In genomic region chr16:86391987-86392386, GRCh38 we compare ENCODE assay signal across 22 cellular contexts.
DNase-seq lines count a peak whose midpoint lies in the region; ATAC-seq and TF ChIP-seq lines count a peak whose summit lies in the region.
"Had no signal": no experiment of that assay in that cellular context is flagged by ENCODE, and none has a peak within 500 bp of the region (broad histone marks: within the 10 kb centered on the region; RNA-seq: fewer than 3 reads in every experiment).

No MANE protein-coding gene starts in this region.

- ATAC-seq in GM21381 (IDR thresholded peaks at IDR 0.05; ENCODE audit: unreplicated experiment) (no peak), GM23338 (no peak)
- ATAC-seq: A549 had no signal

- TF ChIP-seq CTCF in GM23338 (conservative IDR thresholded peaks at IDR 0.05; ENCODE audit: low read depth in 2 of 2): no peak

- no peaks in the 10 kb centered on the region; the same call in 2 of the 3 replicates for H3K9me3 Mint-ChIP-seq in GM23338

- H3K4me1 ChIP-seq in GM23338 (ENCODE audit: insufficient read depth): peaks cover 10% of the 10 kb centered on the region; the same call in 1 of the 2 replicates
- H3K4me1 ChIP-seq: adrenal gland had no signal

- H3K9me2 ChIP-seq in GM23338 (ENCODE audit: insufficient read depth): peaks cover 6% of the 10 kb centered on the region; the same call in 1 of the 2 replicates

- H3F3A ChIP-seq in GM23338 (replicated peaks; ENCODE audit: low read depth): no peaks in the 10 kb centered on the region

- H3K27ac ChIP-seq in GM23338 (ENCODE audit: low read depth): no peak overlapping the region
- H3K27ac ChIP-seq: A549, adrenal gland, esophagus squamous epithelium, suprapubic skin, vagina had no signal

- H3K36me3 Mint-ChIP-seq in GM23338 (ENCODE audit: low read depth): no peaks in the 10 kb centered on the region
- H3K36me3 Mint-ChIP-seq: CD4-positive, alpha-beta memory T cell had no signal

- H3K27me3 ChIP-seq in GM23338 (ENCODE audit: insufficient read depth): no peaks in the 10 kb centered on the region
- H3K27me3 ChIP-seq: esophagus squamous epithelium, vagina had no signal

- H3K4me3 ChIP-seq in GM23338: no peak overlapping the region
- H3K4me3 ChIP-seq: A549, adrenal gland, esophagus squamous epithelium, suprapubic skin, vagina had no signal

- H3K79me2 ChIP-seq in GM23338 (replicated peaks; ENCODE audit: insufficient read depth): no peaks in the 10 kb centered on the region

- H3K4me2 ChIP-seq in GM23338: no peak overlapping the region
- H3K4me2 ChIP-seq: A549 had no signal

- no peak overlapping the region for H3K27ac Mint-ChIP-seq in GM23338
- H3K27ac Mint-ChIP-seq: activated CD4-positive, alpha-beta T cell treated with anti-CD3 and anti-CD28 coated beads, Interleukin-2, amount 10 ng/mL, durations not matched to agents 24 days and 14 days; CD4-positive, alpha-beta memory T cell had no signal

- H3K4me1 Mint-ChIP-seq in GM23338: peaks cover 14% of the 10 kb centered on the region
- H3K4me1 Mint-ChIP-seq: activated CD4-positive, alpha-beta T cell treated with anti-CD3 and anti-CD28 coated beads, Interleukin-2, amount 10 ng/mL, durations not matched to agents 24 days and 14 days; CD4-positive, alpha-beta memory T cell had no signal

- H4K20me1 ChIP-seq in GM23338 (replicated peaks; ENCODE audit: insufficient read depth): no peaks in the 10 kb centered on the region

- peaks cover 4% of the 10 kb centered on the region for H3K27me3 Mint-ChIP-seq in GM23338 (ENCODE audit: insufficient read depth, low read depth, poor library complexity)
- H3K27me3 Mint-ChIP-seq: activated CD4-positive, alpha-beta T cell treated with anti-CD3 and anti-CD28 coated beads, Interleukin-2, amount 10 ng/mL, durations not matched to agents 24 days and 14 days had no signal

- no peaks in the 10 kb centered on the region for H3K36me3 ChIP-seq in GM23338 (ENCODE audit: insufficient read depth)
- H3K36me3 ChIP-seq: adrenal gland, esophagus squamous epithelium, suprapubic skin, vagina had no signal

- DNase-seq in A172 (ENCODE audit: low spot score): peak; percentile 61
- peak; percentile 45 for DNase-seq in GM03348 (ENCODE audit: low spot score)
- peak; percentile 25 for DNase-seq in SW480 (ENCODE audit: low spot score)
- peak; percentile 24 for DNase-seq in fibroblast of gingiva (ENCODE audit: low read depth)
- no peak for DNase-seq in GM23338 (ENCODE audit: low spot score)
- no peak for DNase-seq in DMS 273 treated with DMSO at 0.1 percent for 48 hours (lab: John Stamatoyannopoulos, UW)
- no peak for DNase-seq in activated naive CD4-positive, alpha-beta T cell treated with Interleukin-2 at 50 U/mL for 16 hours
- DNase-seq: activated CD4-positive, alpha-beta T cell treated with anti-CD3 and anti-CD28 coated beads, Interleukin-2, amount 10 ng/mL, durations not matched to agents 24 days and 14 days; adrenal gland; caudate nucleus; CD4-positive, alpha-beta memory T cell; DMS79 treated with DMSO at 0.1 percent for 48 hours; effector CD4-positive, alpha-beta T cell; esophagus squamous epithelium; H7; kidney; NCI-H187; NCI-H446 had no signal

- H2AFZ ChIP-seq in GM23338: no peak overlapping the region

- H3K4me3 Mint-ChIP-seq in GM23338: no peak overlapping the region
- H3K4me3 Mint-ChIP-seq: activated CD4-positive, alpha-beta T cell treated with anti-CD3 and anti-CD28 coated beads, Interleukin-2, amount 10 ng/mL, durations not matched to agents 24 days and 14 days; CD4-positive, alpha-beta memory T cell had no signal

TF ChIP-seq in GM23338, 12 proteins besides CTCF, POLR2A, EP300 and RAD21:
- TF ChIP-seq STAT1 (IDR thresholded peaks at IDR 0.05; ENCODE audit: unreplicated experiment) (no peak), REST (IDR thresholded peaks at IDR 0.05; ENCODE audit: unreplicated experiment) (no peak), POLR2AphosphoS5 (IDR thresholded peaks at IDR 0.05; ENCODE audit: low read depth) (no peak), ZNF114 (CRISPR knock-in tag; IDR thresholded peaks at IDR 0.05) (no peak), ETS1 (IDR thresholded peaks at IDR 0.05) (no peak)
TF ChIP-seq in GM23338: peak in this region for 0.

Comparison
In these comparisons a context has a peak if more than half of its experiments do, and no peak if none do; other contexts are left out.
1. DNase-seq: peak in A172 (single experiment), GM03348 (single experiment), SW480 (single experiment) and fibroblast of gingiva (single experiment); none in GM23338 (single experiment), DMS 273 treated with DMSO at 0.1 percent for 48 hours (single experiment) and activated naive CD4-positive, alpha-beta T cell treated with Interleukin-2 at 50 U/mL for 16 hours (single experiment).